In genomic region chr16:86951041-86951822, GRCh38 we compare ENCODE assay signal across 3 cellular contexts.
TF ChIP-seq lines count a peak whose summit lies in the region.

No MANE protein-coding gene starts in this region.

TF ChIP-seq in GM12891, 5 proteins besides CTCF, POLR2A, EP300 and RAD21:
- TF ChIP-seq POU2F2 (IDR thresholded peaks at IDR 0.05; ENCODE audit: low read depth, low read length): no peak

TF ChIP-seq in IMR-90, 13 proteins besides CTCF, POLR2A, EP300 and RAD21:
- TF ChIP-seq BHLHE40 (IDR thresholded peaks at IDR 0.05; ENCODE audit: low read depth, low read length) (no peak), RFX5 (IDR thresholded peaks at IDR 0.05; ENCODE audit: low read depth, low read length) (no peak), SMC3 (IDR thresholded peaks at IDR 0.05; ENCODE audit: low read depth, low read length) (no peak), CHD1 (IDR thresholded peaks at IDR 0.05; ENCODE audit: low read depth, low read length) (0 out of 2 replicates have a peak, but pooled peaks have one; percentile 11), CEBPB (IDR thresholded peaks at IDR 0.05; ENCODE audit: low read depth, low read length) (peak; percentile 67)
TF ChIP-seq in IMR-90: peak in this region for 2.

TF ChIP-seq in K562, 482 proteins besides CTCF, POLR2A, EP300 and RAD21 (continues in another document):
- TF ChIP-seq DPF2 (IDR thresholded peaks at IDR 0.05): no peak
- TF ChIP-seq GATAD2A (IDR thresholded peaks at IDR 0.05): no peak
- no peak for TF ChIP-seq ZNF444 (CRISPR knock-in tag; IDR thresholded peaks at IDR 0.05)
- no peak for TF ChIP-seq CGGBP1 (CRISPR knock-in tag; IDR thresholded peaks at IDR 0.05)
- no peak for TF ChIP-seq RUNX1 (IDR thresholded peaks at IDR 0.05; ENCODE audit: low read depth)
- TF ChIP-seq ZMIZ1 (IDR thresholded peaks at IDR 0.05; ENCODE audit: low read depth in 2 of 2, low read length in 2 of 2): no peak
- TF ChIP-seq ZNF41 (CRISPR knock-in tag; conservative IDR thresholded peaks at IDR 0.05): no peak
- TF ChIP-seq HINFP (tag; conservative IDR thresholded peaks at IDR 0.05; ENCODE audit: low read depth): no peak
- no peak for TF ChIP-seq ILF3 (IDR thresholded peaks at IDR 0.05; ENCODE audit: borderline replicate concordance)
- TF ChIP-seq E2F8 (IDR thresholded peaks at IDR 0.05; ENCODE audit: low read depth, partially characterized antibody): no peak
- TF ChIP-seq ZBTB5 (IDR thresholded peaks at IDR 0.05): peak; percentile 26; the same call in 1 of the 2 replicates
- TF ChIP-seq JUNB (CRISPR knock-in tag; conservative IDR thresholded peaks at IDR 0.05): peak; percentile 21; the same call in 1 of the 2 replicates
- TF ChIP-seq KDM1A (IDR thresholded peaks at IDR 0.05): peak in 1 of 2 experiments; percentile 8; a peak in 1 of 4 replicates
- no peak for TF ChIP-seq FOS (IDR thresholded peaks at IDR 0.05; ENCODE audit: extremely low read depth, insufficient read length)
- TF ChIP-seq SREBF2 (CRISPR knock-in tag; IDR thresholded peaks at IDR 0.05): no peak
- TF ChIP-seq LARP7 (IDR thresholded peaks at IDR 0.05): 0 out of 2 replicates have a peak, but pooled peaks have one; percentile 10
- TF ChIP-seq SP1 (CRISPR knock-in tag; IDR thresholded peaks at IDR 0.05): no peak
- no peak for TF ChIP-seq SIN3B (IDR thresholded peaks at IDR 0.05; ENCODE audit: low read depth)
- no peak for TF ChIP-seq ZNF146 (CRISPR knock-in tag; IDR thresholded peaks at IDR 0.05; ENCODE audit: unreplicated experiment)
- no peak for TF ChIP-seq ZNF3 (CRISPR knock-in tag; IDR thresholded peaks at IDR 0.05)
- peak; percentile 5; the same call in 1 of the 2 replicates for TF ChIP-seq ZBTB26 (CRISPR knock-in tag; IDR thresholded peaks at IDR 0.05)
- TF ChIP-seq ATF6 (CRISPR knock-in tag; IDR thresholded peaks at IDR 0.05): no peak
- TF ChIP-seq ZNF134 (CRISPR knock-in tag; conservative IDR thresholded peaks at IDR 0.05): no peak
- TF ChIP-seq HNRNPLL (IDR thresholded peaks at IDR 0.05; ENCODE audit: low read depth, low read length, poor library complexity, severe bottlenecking): no peak
- no peak for TF ChIP-seq ATF1 (CRISPR knock-in tag; IDR thresholded peaks at IDR 0.05)
- peak; percentile 66; the same call in 1 of the 2 replicates for TF ChIP-seq ATF1 (tag; IDR thresholded peaks at IDR 0.05)
- no peak for TF ChIP-seq TFE3 (CRISPR knock-in tag; IDR thresholded peaks at IDR 0.05)
- TF ChIP-seq ZNF253 (CRISPR knock-in tag; conservative IDR thresholded peaks at IDR 0.05): no peak
- no peak for TF ChIP-seq KAT8 (IDR thresholded peaks at IDR 0.05; ENCODE audit: low read depth)
- no peak for TF ChIP-seq POLR2B (IDR thresholded peaks at IDR 0.05; ENCODE audit: low read depth, partially characterized antibody)
- no peak for TF ChIP-seq RBM25 (IDR thresholded peaks at IDR 0.05; ENCODE audit: low read depth, low read length, severe bottlenecking)
- TF ChIP-seq FOXO4 (CRISPR knock-in tag; IDR thresholded peaks at IDR 0.05): no peak
- TF ChIP-seq STAG1 (CRISPR knock-in tag; IDR thresholded peaks at IDR 0.05; ENCODE audit: borderline replicate concordance): no peak
- 0 out of 4 replicates have a peak, but pooled peaks of 1 of the 2 experiments have one; percentile 54 for TF ChIP-seq HDAC1 (IDR thresholded peaks at IDR 0.05)
- no peak for TF ChIP-seq ZNF592 (IDR thresholded peaks at IDR 0.05)
- TF ChIP-seq NFXL1 (CRISPR knock-in tag; IDR thresholded peaks at IDR 0.05): no peak
- TF ChIP-seq ZNF174 (CRISPR knock-in tag; IDR thresholded peaks at IDR 0.05): no peak
- no peak for TF ChIP-seq SIRT6 (IDR thresholded peaks at IDR 0.05; ENCODE audit: low read depth, low read length)
- TF ChIP-seq TAL1 (IDR thresholded peaks at IDR 0.05): no peak
